14 cellular contexts compared by ENCODE assay signal in genomic region chr3:110743984-110744383, GRCh38.
DNase-seq lines count a peak whose midpoint lies in the region; ATAC-seq, FAIRE-seq and TF ChIP-seq lines count a peak whose summit lies in the region.
"Had no signal": no experiment of that assay in that cellular context is flagged by ENCODE, and none has a peak within 500 bp of the region (broad histone marks: within the 10 kb centered on the region; RNA-seq: fewer than 3 reads in every experiment).

No MANE protein-coding gene starts in this region.

- H3K79me2 ChIP-seq in hepatocyte, result no peaks in the 10 kb centered on the region

- peak; percentile 44 to 81 (median 72) for ATAC-seq in pancreas
- ATAC-seq in activated CD8-positive, alpha-beta memory T cell treated with anti-CD3 and anti-CD28 coated beads, Interleukin-2, amount 10 ng/mL, durations not matched to agents 7 days and 5 days, result no peak
- ATAC-seq: CD8-positive, alpha-beta T cell had no signal

- H2AFZ ChIP-seq in hepatocyte, result no peak overlapping the region

- H3K27ac Mint-ChIP-seq in activated CD8-positive, alpha-beta memory T cell treated with anti-CD3 and anti-CD28 coated beads, Interleukin-2, amount 10 ng/mL, durations not matched to agents 7 days and 5 days, result no peak overlapping the region
- H3K27ac Mint-ChIP-seq: B cell; CD8-positive, alpha-beta T cell had no signal

- H3K27ac ChIP-seq in VCaP (peak overlapping the region; percentile 85), hepatocyte (no peak overlapping the region), pancreas (peak overlapping the region in 2 of 4 donors; percentile 54 to 63)
- H3K27ac ChIP-seq: BLaER1 treated with 17β-estradiol and CSF1 and Interleukin-3, amounts not matched to agents 10 nM and 100 nM had no signal

- H3K27me3 Mint-ChIP-seq in activated CD8-positive, alpha-beta memory T cell treated with anti-CD3 and anti-CD28 coated beads, Interleukin-2, amount 10 ng/mL, durations not matched to agents 7 days and 5 days, result peaks cover 4% of the 10 kb centered on the region

- peaks cover 1% of the 10 kb centered on the region for H3K36me3 Mint-ChIP-seq in activated CD8-positive, alpha-beta memory T cell treated with anti-CD3 and anti-CD28 coated beads, Interleukin-2, amount 10 ng/mL, durations not matched to agents 7 days and 5 days
- H3K36me3 Mint-ChIP-seq: CD8-positive, alpha-beta T cell had no signal

- H3K4me3 ChIP-seq in hepatocyte (no peak overlapping the region), pancreas (no peak overlapping the region)
- H3K4me3 ChIP-seq: BLaER1 treated with 17β-estradiol and CSF1 and Interleukin-3, amounts not matched to agents 10 nM and 100 nM; HAP-1 had no signal

- no peaks in the 10 kb centered on the region for H3K4me1 Mint-ChIP-seq in activated CD8-positive, alpha-beta memory T cell treated with anti-CD3 and anti-CD28 coated beads, Interleukin-2, amount 10 ng/mL, durations not matched to agents 7 days and 5 days
- H3K4me1 Mint-ChIP-seq: B cell had no signal

- H3K4me3 Mint-ChIP-seq in activated CD8-positive, alpha-beta memory T cell treated with anti-CD3 and anti-CD28 coated beads, Interleukin-2, amount 10 ng/mL, durations not matched to agents 7 days and 5 days, result no peak overlapping the region
- H3K4me3 Mint-ChIP-seq: B cell; CD8-positive, alpha-beta T cell had no signal

- peak; percentile 13 for FAIRE-seq in pancreas (lab: Jason Lieb, UNC)
- FAIRE-seq: H1 had no signal

- CTCF ChIA-PET in activated CD8-positive, alpha-beta memory T cell treated with anti-CD3 and anti-CD28 coated beads, Interleukin-2, amount 10 ng/mL, durations not matched to agents 7 days and 5 days (lab: Charles Lee), result no interaction called here

- intact Hi-C loops in pancreas (cut with DNase I), result no loop called here

- no peaks in the 10 kb centered on the region for H3K9me2 ChIP-seq in hepatocyte (replicated peaks; ENCODE audit: insufficient read depth)

- peak overlapping the region; percentile 7 for H3K4me2 ChIP-seq in hepatocyte
- H3K4me2 ChIP-seq: BLaER1 treated with 17β-estradiol and CSF1 and Interleukin-3, amounts not matched to agents 10 nM and 100 nM had no signal

- H3K4me1 ChIP-seq in hepatocyte (ENCODE audit: insufficient read depth) (peaks cover 6% of the 10 kb centered on the region), pancreas (peaks cover 13 to 31% (median 26%) of the 10 kb centered on the region in 3 donors)
- H3K4me1 ChIP-seq: BLaER1 treated with 17β-estradiol and CSF1 and Interleukin-3, amounts not matched to agents 10 nM and 100 nM; HAP-1 had no signal

- H3K27me3 ChIP-seq in hepatocyte (no peaks in the 10 kb centered on the region), pancreas (no peaks in the 10 kb centered on the region)

- no peaks in the 10 kb centered on the region for H3K9me3 Mint-ChIP-seq in activated CD8-positive, alpha-beta memory T cell treated with anti-CD3 and anti-CD28 coated beads, Interleukin-2, amount 10 ng/mL, durations not matched to agents 7 days and 5 days (ENCODE audit: low read depth)
- H3K9me3 Mint-ChIP-seq: CD8-positive, alpha-beta T cell had no signal

- no peaks in the 10 kb centered on the region for H3K9me3 ChIP-seq in hepatocyte (ENCODE audit: low read depth)
- no peaks in the 10 kb centered on the region for H3K9me3 ChIP-seq in pancreas
- H3K9me3 ChIP-seq: HAP-1 had no signal

- no peaks in the 10 kb centered on the region for H4K20me1 ChIP-seq in hepatocyte (ENCODE audit: insufficient read depth, poor library complexity, severe bottlenecking)
- H4K20me1 ChIP-seq: BLaER1 treated with 17β-estradiol and CSF1 and Interleukin-3, amounts not matched to agents 10 nM and 100 nM had no signal

- no peaks in the 10 kb centered on the region for H3K36me3 ChIP-seq in hepatocyte (replicated peaks; ENCODE audit: insufficient read depth, low read depth)
- H3K36me3 ChIP-seq in pancreas, result no peaks in the 10 kb centered on the region
- H3K36me3 ChIP-seq: BLaER1 treated with 17β-estradiol and CSF1 and Interleukin-3, amounts not matched to agents 10 nM and 100 nM; HAP-1 had no signal

- DNase-seq in hepatocyte (ENCODE audit: low spot score) (no peak), pancreas (peak in 2 of 6 donors; percentile 19 to 38), AG08395 (ENCODE audit: low spot score) (no peak), dermis blood vessel endothelial cell (no peak)
- DNase-seq in activated CD8-positive, alpha-beta memory T cell treated with anti-CD3 and anti-CD28 coated beads, Interleukin-2, amount 10 ng/mL, durations not matched to agents 7 days and 5 days, result no peak
- no peak for DNase-seq in stimulated activated CD4-positive, alpha-beta T cell treated with anti-CD3 and anti-CD28 coated beads, Interleukin-4, amount 100 ng/mL, for 4 hours
- DNase-seq: CD8-positive, alpha-beta T cell; DMS79 treated with DMSO at 0.1 percent for 48 hours; GF-D8 had no signal

- TF ChIP-seq CTCF in VCaP (conservative IDR thresholded peaks at IDR 0.05) (no peak), hepatocyte (IDR thresholded peaks at IDR 0.05; ENCODE audit: poor library complexity) (no peak), pancreas (IDR thresholded peaks at IDR 0.05) (no peak)
